ENCODE assay signal across 9 cellular contexts in the genomic region with DNA sequence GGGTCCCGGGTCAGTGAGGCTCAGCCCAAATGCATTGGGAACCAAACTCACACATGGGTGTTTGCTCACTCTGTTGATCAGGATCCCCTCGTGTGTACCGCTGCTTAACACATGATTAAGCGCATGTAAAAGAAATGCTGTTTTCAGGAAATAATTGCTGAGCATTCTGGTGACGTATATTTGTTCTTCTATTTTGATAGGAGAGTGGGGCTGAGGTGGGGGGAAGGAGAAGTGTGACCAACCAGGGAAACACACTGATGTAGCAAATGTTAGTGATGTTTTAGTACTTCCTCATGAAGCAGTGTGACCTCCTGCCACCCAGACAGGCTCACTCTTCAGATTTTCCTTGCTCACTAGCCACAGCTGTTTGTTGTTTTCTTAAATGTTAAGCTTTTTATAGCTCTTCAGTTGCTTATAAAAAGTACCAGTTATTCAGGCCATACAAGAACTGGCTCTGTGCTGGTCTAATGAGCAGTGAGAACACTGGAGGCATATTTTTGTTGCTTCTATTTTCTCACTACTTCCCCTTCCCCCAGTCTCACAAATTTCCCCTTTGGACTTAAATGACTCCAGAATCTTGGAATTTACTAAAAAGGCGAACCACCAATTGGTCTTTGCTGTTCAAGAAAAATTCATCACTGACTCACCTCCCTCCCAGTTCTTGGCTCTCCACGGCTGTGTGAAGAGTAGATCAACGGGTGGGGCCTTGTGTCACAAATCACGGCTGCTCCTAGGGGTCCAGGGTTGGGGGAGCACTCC.
DNase-seq lines count a peak whose midpoint lies in the region; ATAC-seq and TF ChIP-seq lines count a peak whose summit lies in the region.
"Had no signal": no experiment of that assay in that cellular context is flagged by ENCODE, and none has a peak within 500 bp of the region (broad histone marks: within the 10 kb centered on the region; RNA-seq: fewer than 3 reads in every experiment).

No MANE protein-coding gene starts in this region.

- peaks cover 44% of the 10 kb centered on the region for H3K4me1 Mint-ChIP-seq in glutamatergic neuron (ENCODE audit: low read depth, unreplicated experiment)

- TF ChIP-seq CTCF in VCaP (conservative IDR thresholded peaks at IDR 0.05), result no peak
- no peak for TF ChIP-seq CTCF in glutamatergic neuron (IDR thresholded peaks at IDR 0.05; ENCODE audit: partially characterized antibody, unreplicated experiment)
- no peak for TF ChIP-seq CTCF in tibial artery (IDR thresholded peaks at IDR 0.05)

- H3K36me3 Mint-ChIP-seq in glutamatergic neuron (ENCODE audit: unreplicated experiment), result no peaks in the 10 kb centered on the region

- peaks cover 5% of the 10 kb centered on the region for H3K9me3 Mint-ChIP-seq in glutamatergic neuron (ENCODE audit: unreplicated experiment)

- H3K4me3 ChIP-seq in tibial artery, result no peak overlapping the region
- H3K4me3 ChIP-seq: skin epidermis had no signal

- no peaks in the 10 kb centered on the region for H3K9me3 ChIP-seq in tibial artery

- H3K27ac Mint-ChIP-seq in glutamatergic neuron (ENCODE audit: unreplicated experiment), result peak overlapping the region; percentile 44

- H3K27me3 ChIP-seq in tibial artery, result no peaks in the 10 kb centered on the region

- ATAC-seq in GM19351 (IDR thresholded peaks at IDR 0.05; ENCODE audit: unreplicated experiment), result no peak
- ATAC-seq in HG03139 (IDR thresholded peaks at IDR 0.05; ENCODE audit: unreplicated experiment), result no peak

- H3K27me3 Mint-ChIP-seq in glutamatergic neuron (ENCODE audit: unreplicated experiment), result peaks cover 4% of the 10 kb centered on the region

- peaks cover 0 to 17% (median 8%) of the 10 kb centered on the region in 4 donors for H3K4me1 ChIP-seq in tibial artery

- no peak overlapping the region for H3K4me3 Mint-ChIP-seq in glutamatergic neuron (ENCODE audit: unreplicated experiment)

- H3K36me3 ChIP-seq in tibial artery, result no peaks in the 10 kb centered on the region

- intact Hi-C loops in tibial artery (cut with DNase I; ENCODE audit: low total_unique reads), result no loop called here

- peak; percentile 74 for DNase-seq in HT1080 (ENCODE audit: low read depth)
- no peak for DNase-seq in glutamatergic neuron
- DNase-seq in tibial artery, result no peak
- no peak for DNase-seq in iPS-NIHi11 (ENCODE audit: low spot score)
- DNase-seq: activated CD8-positive, alpha-beta memory T cell treated with anti-CD3 and anti-CD28 coated beads for 24 hours had no signal

- H3K27ac ChIP-seq in VCaP (peak overlapping the region; percentile 90), tibial artery (peak overlapping the region; percentile 1 to 47)
